In genomic region chr7:128938524-128939074, GRCh38 we compare ENCODE assay signal across 8 cellular contexts. TPM values are rescaled to one million over a fixed set of nuclear protein-coding genes. Genes with fewer than 3 reads are reported as not detected.
DNase-seq lines count a peak whose midpoint lies in the region; ATAC-seq and TF ChIP-seq lines count a peak whose summit lies in the region.

No MANE protein-coding gene starts in this region.

- TF ChIP-seq CTCF in HL-60 (IDR thresholded peaks at IDR 0.05; ENCODE audit: insufficient read depth, low read length) (no peak), omental fat pad (IDR thresholded peaks at IDR 0.05) (no peak)

- H3K9ac ChIP-seq in iPS-18a (ENCODE audit: low read length), result no peak overlapping the region

- peaks cover 34% of the 10 kb centered on the region for H3K4me1 Mint-ChIP-seq in activated naive CD8-positive, alpha-beta T cell treated with anti-CD3 and anti-CD28 coated beads, Interleukin-2, amount 50 U/mL, for 24 hours
- H3K4me1 Mint-ChIP-seq in stimulated activated memory B cell treated with anti-CD40 and anti-IgM and Interleukin-4, amounts not matched to agents 10 μg/mL and 1 μg/mL and 100 μg/mL, for 72 hours, result peaks cover 70% of the 10 kb centered on the region

- peak; percentile 8 for DNase-seq in ELR (ENCODE audit: low read depth)
- no peak for DNase-seq in HL-60 (ENCODE audit: low read depth in 1 of 2, low spot score in 1 of 2)
- DNase-seq in activated naive CD8-positive, alpha-beta T cell treated with anti-CD3 and anti-CD28 coated beads, Interleukin-2, amount 50 U/mL, for 24 hours, result peak; percentile 26
- DNase-seq in foreskin melanocyte, result no peak
- DNase-seq in omental fat pad (ENCODE audit: low spot score), result no peak
- no peak for DNase-seq in NCI-H2196 (lab: John Stamatoyannopoulos, UW; ENCODE audit: unreplicated experiment)

- no peaks in the 10 kb centered on the region for H3K9me3 ChIP-seq in iPS-18a (ENCODE audit: control insufficient read depth, low read depth, low read length)

- H3K4me3 ChIP-seq in HL-60 (replicated peaks; ENCODE audit: insufficient read depth, low read length) (peak overlapping the region; percentile 68), iPS-18a (ENCODE audit: low read length) (peak overlapping the region; percentile 58)

- no peaks in the 10 kb centered on the region for H3K36me3 ChIP-seq in iPS-18a (ENCODE audit: control insufficient read depth, low read depth, low read length)

- no peaks in the 10 kb centered on the region for H3K4me1 ChIP-seq in iPS-18a (ENCODE audit: control insufficient read depth, low read depth, low read length)

- H3K27ac Mint-ChIP-seq in activated naive CD8-positive, alpha-beta T cell treated with anti-CD3 and anti-CD28 coated beads, Interleukin-2, amount 50 U/mL, for 24 hours, result peak overlapping the region; percentile 68
- H3K27ac Mint-ChIP-seq in stimulated activated memory B cell treated with anti-CD40 and anti-IgM and Interleukin-4, amounts not matched to agents 10 μg/mL and 1 μg/mL and 100 μg/mL, for 72 hours, result peak overlapping the region; percentile 96

- H3K9me3 Mint-ChIP-seq in activated naive CD8-positive, alpha-beta T cell treated with anti-CD3 and anti-CD28 coated beads, Interleukin-2, amount 50 U/mL, for 24 hours, result no peaks in the 10 kb centered on the region
- H3K9me3 Mint-ChIP-seq in stimulated activated memory B cell treated with anti-CD40 and anti-IgM and Interleukin-4, amounts not matched to agents 10 μg/mL and 1 μg/mL and 100 μg/mL, for 72 hours, result no peaks in the 10 kb centered on the region

- ATAC-seq in activated naive CD8-positive, alpha-beta T cell treated with anti-CD3 and anti-CD28 coated beads, Interleukin-2, amount 50 U/mL, for 24 hours, result peak; percentile 11
- peak; percentile 17 for ATAC-seq in stimulated activated memory B cell treated with anti-CD40 and anti-IgM and Interleukin-4, amounts not matched to agents 10 μg/mL and 1 μg/mL and 100 μg/mL, for 72 hours
- no peak for ATAC-seq in omental fat pad (ENCODE audit: low FRiP score)

- H3K27me3 ChIP-seq in HL-60 (ENCODE audit: insufficient read depth, poor library complexity, severe bottlenecking) (peaks cover 3% of the 10 kb centered on the region), iPS-18a (ENCODE audit: control insufficient read depth, insufficient read depth, low read length) (peaks cover 42% of the 10 kb centered on the region)

- no peaks in the 10 kb centered on the region for H3K36me3 Mint-ChIP-seq in activated naive CD8-positive, alpha-beta T cell treated with anti-CD3 and anti-CD28 coated beads, Interleukin-2, amount 50 U/mL, for 24 hours (ENCODE audit: low read depth)
- peaks cover 23% of the 10 kb centered on the region for H3K36me3 Mint-ChIP-seq in stimulated activated memory B cell treated with anti-CD40 and anti-IgM and Interleukin-4, amounts not matched to agents 10 μg/mL and 1 μg/mL and 100 μg/mL, for 72 hours

- peak overlapping the region; percentile 83 for H3K4me3 Mint-ChIP-seq in activated naive CD8-positive, alpha-beta T cell treated with anti-CD3 and anti-CD28 coated beads, Interleukin-2, amount 50 U/mL, for 24 hours
- H3K4me3 Mint-ChIP-seq in stimulated activated memory B cell treated with anti-CD40 and anti-IgM and Interleukin-4, amounts not matched to agents 10 μg/mL and 1 μg/mL and 100 μg/mL, for 72 hours, result peak overlapping the region; percentile 93

- peaks cover 21% of the 10 kb centered on the region for H3K27me3 Mint-ChIP-seq in activated naive CD8-positive, alpha-beta T cell treated with anti-CD3 and anti-CD28 coated beads, Interleukin-2, amount 50 U/mL, for 24 hours
- no peaks in the 10 kb centered on the region for H3K27me3 Mint-ChIP-seq in stimulated activated memory B cell treated with anti-CD40 and anti-IgM and Interleukin-4, amounts not matched to agents 10 μg/mL and 1 μg/mL and 100 μg/mL, for 72 hours

- H3K27ac ChIP-seq in HL-60 (replicated peaks) (0 out of 2 replicates have a peak overlapping the region, but pooled peaks have one; percentile 40), iPS-18a (ENCODE audit: low read length) (no peak overlapping the region)

RNA-seq across cellular contexts. Expression of gene IRF5, which starts 0.9 kb away (rescaled TPM):
- 10 to 100 TPM in 3 of 4 donors, 1 to 10 TPM in 1; 5.3 to 23.9 (median 18.8) TPM for total RNA-seq in omental fat pad

RNA-seq across cellular contexts. Expression of gene KCP, which starts 28.1 kb away (rescaled TPM):
- 1 to 10 TPM in 2 of 4 donors, under 1 TPM in 2; 0.46 to 3.3 (median 1.2) TPM for total RNA-seq in omental fat pad

Comparison
In these comparisons a context has a peak if more than half of its experiments do, and no peak if none do; other contexts are left out.
1. DNase-seq: peak in ELR (single experiment) and activated naive CD8-positive, alpha-beta T cell treated with anti-CD3 and anti-CD28 coated beads, Interleukin-2, amount 50 U/mL, for 24 hours (single experiment); none in HL-60 (0 of 2), foreskin melanocyte (single experiment), omental fat pad (single experiment) and NCI-H2196 (single experiment).